In the genomic region with DNA sequence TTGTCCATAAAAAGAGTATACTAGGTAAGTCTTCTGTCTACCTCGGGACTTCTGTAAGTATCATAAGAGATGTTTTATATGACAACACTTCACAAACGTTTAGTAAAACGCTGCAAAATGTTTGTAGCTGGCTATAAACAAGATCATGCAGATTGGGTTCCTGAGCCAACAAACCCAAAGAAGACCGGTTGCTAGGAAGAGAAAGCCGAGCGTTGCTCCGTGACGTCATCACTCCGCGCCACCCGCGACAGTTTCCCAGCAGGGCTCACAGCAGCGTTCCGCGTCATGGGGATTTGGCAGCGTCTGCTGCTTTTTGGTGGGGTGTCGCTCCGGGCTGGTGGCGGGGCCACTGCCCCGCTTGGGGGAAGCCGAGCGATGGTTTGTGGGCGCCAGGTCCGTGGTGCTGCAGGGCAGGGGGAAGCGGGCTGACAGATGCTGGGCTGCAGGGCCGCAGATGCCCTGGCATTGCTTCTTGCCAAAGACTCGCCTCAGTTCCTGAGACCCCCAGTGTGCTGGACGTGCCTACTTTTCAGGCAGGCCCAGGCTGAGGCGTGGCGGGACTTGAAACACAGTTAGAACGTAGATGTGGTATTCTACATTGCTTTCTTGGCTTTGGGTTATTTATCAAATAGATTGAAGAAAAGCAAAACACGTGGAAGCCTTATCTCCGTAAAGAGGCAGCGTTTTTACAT, we compare ENCODE assay signal across 1 cellular context.
TF ChIP-seq lines count a peak whose summit lies in the region.

A gene with protein sequence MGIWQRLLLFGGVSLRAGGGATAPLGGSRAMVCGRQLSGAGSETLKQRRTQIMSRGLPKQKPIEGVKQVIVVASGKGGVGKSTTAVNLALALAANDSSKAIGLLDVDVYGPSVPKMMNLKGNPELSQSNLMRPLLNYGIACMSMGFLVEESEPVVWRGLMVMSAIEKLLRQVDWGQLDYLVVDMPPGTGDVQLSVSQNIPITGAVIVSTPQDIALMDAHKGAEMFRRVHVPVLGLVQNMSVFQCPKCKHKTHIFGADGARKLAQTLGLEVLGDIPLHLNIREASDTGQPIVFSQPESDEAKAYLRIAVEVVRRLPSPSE (plus strand): TSS at position 250 of the 692 bp plus-strand sequence. CDS start 36 bp downstream, at position 286.

TF ChIP-seq in HepG2, 621 proteins besides CTCF, POLR2A, EP300 and RAD21 (continued from another document and continues in another):
- TF ChIP-seq, protein P1, sequence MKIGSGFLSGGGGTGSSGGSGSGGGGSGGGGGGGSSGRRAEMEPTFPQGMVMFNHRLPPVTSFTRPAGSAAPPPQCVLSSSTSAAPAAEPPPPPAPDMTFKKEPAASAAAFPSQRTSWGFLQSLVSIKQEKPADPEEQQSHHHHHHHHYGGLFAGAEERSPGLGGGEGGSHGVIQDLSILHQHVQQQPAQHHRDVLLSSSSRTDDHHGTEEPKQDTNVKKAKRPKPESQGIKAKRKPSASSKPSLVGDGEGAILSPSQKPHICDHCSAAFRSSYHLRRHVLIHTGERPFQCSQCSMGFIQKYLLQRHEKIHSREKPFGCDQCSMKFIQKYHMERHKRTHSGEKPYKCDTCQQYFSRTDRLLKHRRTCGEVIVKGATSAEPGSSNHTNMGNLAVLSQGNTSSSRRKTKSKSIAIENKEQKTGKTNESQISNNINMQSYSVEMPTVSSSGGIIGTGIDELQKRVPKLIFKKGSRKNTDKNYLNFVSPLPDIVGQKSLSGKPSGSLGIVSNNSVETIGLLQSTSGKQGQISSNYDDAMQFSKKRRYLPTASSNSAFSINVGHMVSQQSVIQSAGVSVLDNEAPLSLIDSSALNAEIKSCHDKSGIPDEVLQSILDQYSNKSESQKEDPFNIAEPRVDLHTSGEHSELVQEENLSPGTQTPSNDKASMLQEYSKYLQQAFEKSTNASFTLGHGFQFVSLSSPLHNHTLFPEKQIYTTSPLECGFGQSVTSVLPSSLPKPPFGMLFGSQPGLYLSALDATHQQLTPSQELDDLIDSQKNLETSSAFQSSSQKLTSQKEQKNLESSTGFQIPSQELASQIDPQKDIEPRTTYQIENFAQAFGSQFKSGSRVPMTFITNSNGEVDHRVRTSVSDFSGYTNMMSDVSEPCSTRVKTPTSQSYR (CRISPR knock-in tag; IDR thresholded peaks at IDR 0.05; ENCODE audit: borderline replicate concordance), result 0 out of 2 replicates have a peak, but pooled peaks have one; percentile 73
- TF ChIP-seq KLF15 (CRISPR knock-in tag; IDR thresholded peaks at IDR 0.05; ENCODE audit: borderline replicate concordance), result no peak; the same call in 1 of the 2 replicates
- no peak for TF ChIP-seq FOXP1 (IDR thresholded peaks at IDR 0.05)
- no peak for TF ChIP-seq FOXP1 (CRISPR knock-in tag; IDR thresholded peaks at IDR 0.05)
- peak; percentile 90 for TF ChIP-seq ZNF776 (CRISPR knock-in tag; IDR thresholded peaks at IDR 0.05)
- TF ChIP-seq ZFP36L2 (CRISPR knock-in tag; IDR thresholded peaks at IDR 0.05), result 0 out of 2 replicates have a peak, but pooled peaks have one; percentile 87
- TF ChIP-seq ZNF570 (CRISPR knock-in tag; IDR thresholded peaks at IDR 0.05; ENCODE audit: borderline replicate concordance), result no peak
- peak; percentile 63 for TF ChIP-seq PHF5A (CRISPR knock-in tag; IDR thresholded peaks at IDR 0.05; ENCODE audit: low read depth, unreplicated experiment)
- TF ChIP-seq ZNF230 (CRISPR knock-in tag; IDR thresholded peaks at IDR 0.05), result peak; percentile 99; the same call in 1 of the 2 replicates
- 0 out of 2 replicates have a peak, but pooled peaks have one; percentile 21 for TF ChIP-seq SATB2 (CRISPR knock-in tag; IDR thresholded peaks at IDR 0.05)
- TF ChIP-seq ZNF224 (CRISPR knock-in tag; IDR thresholded peaks at IDR 0.05), result peak; percentile 99
- peak; percentile 89 for TF ChIP-seq ZNF781 (CRISPR knock-in tag; IDR thresholded peaks at IDR 0.05; ENCODE audit: borderline replicate concordance, not compliant biosample characterization)
- TF ChIP-seq DMAP1 (CRISPR knock-in tag; IDR thresholded peaks at IDR 0.05), result peak; percentile 98
- peak; percentile 98; the same call in 1 of the 2 replicates for TF ChIP-seq DNMT3B (CRISPR knock-in tag; conservative IDR thresholded peaks at IDR 0.05)
- TF ChIP-seq, protein P2, sequence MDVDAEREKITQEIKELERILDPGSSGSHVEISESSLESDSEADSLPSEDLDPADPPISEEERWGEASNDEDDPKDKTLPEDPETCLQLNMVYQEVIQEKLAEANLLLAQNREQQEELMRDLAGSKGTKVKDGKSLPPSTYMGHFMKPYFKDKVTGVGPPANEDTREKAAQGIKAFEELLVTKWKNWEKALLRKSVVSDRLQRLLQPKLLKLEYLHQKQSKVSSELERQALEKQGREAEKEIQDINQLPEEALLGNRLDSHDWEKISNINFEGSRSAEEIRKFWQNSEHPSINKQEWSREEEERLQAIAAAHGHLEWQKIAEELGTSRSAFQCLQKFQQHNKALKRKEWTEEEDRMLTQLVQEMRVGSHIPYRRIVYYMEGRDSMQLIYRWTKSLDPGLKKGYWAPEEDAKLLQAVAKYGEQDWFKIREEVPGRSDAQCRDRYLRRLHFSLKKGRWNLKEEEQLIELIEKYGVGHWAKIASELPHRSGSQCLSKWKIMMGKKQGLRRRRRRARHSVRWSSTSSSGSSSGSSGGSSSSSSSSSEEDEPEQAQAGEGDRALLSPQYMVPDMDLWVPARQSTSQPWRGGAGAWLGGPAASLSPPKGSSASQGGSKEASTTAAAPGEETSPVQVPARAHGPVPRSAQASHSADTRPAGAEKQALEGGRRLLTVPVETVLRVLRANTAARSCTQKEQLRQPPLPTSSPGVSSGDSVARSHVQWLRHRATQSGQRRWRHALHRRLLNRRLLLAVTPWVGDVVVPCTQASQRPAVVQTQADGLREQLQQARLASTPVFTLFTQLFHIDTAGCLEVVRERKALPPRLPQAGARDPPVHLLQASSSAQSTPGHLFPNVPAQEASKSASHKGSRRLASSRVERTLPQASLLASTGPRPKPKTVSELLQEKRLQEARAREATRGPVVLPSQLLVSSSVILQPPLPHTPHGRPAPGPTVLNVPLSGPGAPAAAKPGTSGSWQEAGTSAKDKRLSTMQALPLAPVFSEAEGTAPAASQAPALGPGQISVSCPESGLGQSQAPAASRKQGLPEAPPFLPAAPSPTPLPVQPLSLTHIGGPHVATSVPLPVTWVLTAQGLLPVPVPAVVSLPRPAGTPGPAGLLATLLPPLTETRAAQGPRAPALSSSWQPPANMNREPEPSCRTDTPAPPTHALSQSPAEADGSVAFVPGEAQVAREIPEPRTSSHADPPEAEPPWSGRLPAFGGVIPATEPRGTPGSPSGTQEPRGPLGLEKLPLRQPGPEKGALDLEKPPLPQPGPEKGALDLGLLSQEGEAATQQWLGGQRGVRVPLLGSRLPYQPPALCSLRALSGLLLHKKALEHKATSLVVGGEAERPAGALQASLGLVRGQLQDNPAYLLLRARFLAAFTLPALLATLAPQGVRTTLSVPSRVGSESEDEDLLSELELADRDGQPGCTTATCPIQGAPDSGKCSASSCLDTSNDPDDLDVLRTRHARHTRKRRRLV (CRISPR knock-in tag; IDR thresholded peaks at IDR 0.05), result peak; percentile 99
- TF ChIP-seq, protein P3, sequence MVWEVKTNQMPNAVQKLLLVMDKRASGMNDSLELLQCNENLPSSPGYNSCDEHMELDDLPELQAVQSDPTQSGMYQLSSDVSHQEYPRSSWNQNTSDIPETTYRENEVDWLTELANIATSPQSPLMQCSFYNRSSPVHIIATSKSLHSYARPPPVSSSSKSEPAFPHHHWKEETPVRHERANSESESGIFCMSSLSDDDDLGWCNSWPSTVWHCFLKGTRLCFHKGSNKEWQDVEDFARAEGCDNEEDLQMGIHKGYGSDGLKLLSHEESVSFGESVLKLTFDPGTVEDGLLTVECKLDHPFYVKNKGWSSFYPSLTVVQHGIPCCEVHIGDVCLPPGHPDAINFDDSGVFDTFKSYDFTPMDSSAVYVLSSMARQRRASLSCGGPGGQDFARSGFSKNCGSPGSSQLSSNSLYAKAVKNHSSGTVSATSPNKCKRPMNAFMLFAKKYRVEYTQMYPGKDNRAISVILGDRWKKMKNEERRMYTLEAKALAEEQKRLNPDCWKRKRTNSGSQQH (CRISPR knock-in tag; IDR thresholded peaks at IDR 0.05; ENCODE audit: low read depth), result peak; percentile 98
- TF ChIP-seq HIVEP1 (CRISPR knock-in tag; IDR thresholded peaks at IDR 0.05), result no peak
- TF ChIP-seq ZNF292 (CRISPR knock-in tag; IDR thresholded peaks at IDR 0.05; ENCODE audit: borderline replicate concordance, low read depth), result peak; percentile 100
- TF ChIP-seq PCBP2 (optimal IDR thresholded peaks at IDR 0.05; ENCODE audit: low read depth, low read length, poor library complexity, severe bottlenecking), result no peak
- TF ChIP-seq, protein P4, sequence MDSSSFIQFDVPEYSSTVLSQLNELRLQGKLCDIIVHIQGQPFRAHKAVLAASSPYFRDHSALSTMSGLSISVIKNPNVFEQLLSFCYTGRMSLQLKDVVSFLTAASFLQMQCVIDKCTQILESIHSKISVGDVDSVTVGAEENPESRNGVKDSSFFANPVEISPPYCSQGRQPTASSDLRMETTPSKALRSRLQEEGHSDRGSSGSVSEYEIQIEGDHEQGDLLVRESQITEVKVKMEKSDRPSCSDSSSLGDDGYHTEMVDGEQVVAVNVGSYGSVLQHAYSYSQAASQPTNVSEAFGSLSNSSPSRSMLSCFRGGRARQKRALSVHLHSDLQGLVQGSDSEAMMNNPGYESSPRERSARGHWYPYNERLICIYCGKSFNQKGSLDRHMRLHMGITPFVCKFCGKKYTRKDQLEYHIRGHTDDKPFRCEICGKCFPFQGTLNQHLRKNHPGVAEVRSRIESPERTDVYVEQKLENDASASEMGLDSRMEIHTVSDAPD (CRISPR knock-in tag; IDR thresholded peaks at IDR 0.05), result peak; percentile 97
- TF ChIP-seq CHD2 (IDR thresholded peaks at IDR 0.05; ENCODE audit: low read depth, low read length), result peak; percentile 62
- TF ChIP-seq NFRKB (IDR thresholded peaks at IDR 0.05), result no peak; the same call in 1 of the 2 replicates
- TF ChIP-seq SETDB1 (CRISPR knock-in tag; IDR thresholded peaks at IDR 0.05; ENCODE audit: borderline replicate concordance), result no peak
- TF ChIP-seq, protein P5, sequence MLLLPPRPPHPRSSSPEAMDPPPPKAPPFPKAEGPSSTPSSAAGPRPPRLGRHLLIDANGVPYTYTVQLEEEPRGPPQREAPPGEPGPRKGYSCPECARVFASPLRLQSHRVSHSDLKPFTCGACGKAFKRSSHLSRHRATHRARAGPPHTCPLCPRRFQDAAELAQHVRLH (CRISPR knock-in tag; IDR thresholded peaks at IDR 0.05; ENCODE audit: borderline replicate concordance, low read depth), result peak; percentile 96
- TF ChIP-seq, protein P6, sequence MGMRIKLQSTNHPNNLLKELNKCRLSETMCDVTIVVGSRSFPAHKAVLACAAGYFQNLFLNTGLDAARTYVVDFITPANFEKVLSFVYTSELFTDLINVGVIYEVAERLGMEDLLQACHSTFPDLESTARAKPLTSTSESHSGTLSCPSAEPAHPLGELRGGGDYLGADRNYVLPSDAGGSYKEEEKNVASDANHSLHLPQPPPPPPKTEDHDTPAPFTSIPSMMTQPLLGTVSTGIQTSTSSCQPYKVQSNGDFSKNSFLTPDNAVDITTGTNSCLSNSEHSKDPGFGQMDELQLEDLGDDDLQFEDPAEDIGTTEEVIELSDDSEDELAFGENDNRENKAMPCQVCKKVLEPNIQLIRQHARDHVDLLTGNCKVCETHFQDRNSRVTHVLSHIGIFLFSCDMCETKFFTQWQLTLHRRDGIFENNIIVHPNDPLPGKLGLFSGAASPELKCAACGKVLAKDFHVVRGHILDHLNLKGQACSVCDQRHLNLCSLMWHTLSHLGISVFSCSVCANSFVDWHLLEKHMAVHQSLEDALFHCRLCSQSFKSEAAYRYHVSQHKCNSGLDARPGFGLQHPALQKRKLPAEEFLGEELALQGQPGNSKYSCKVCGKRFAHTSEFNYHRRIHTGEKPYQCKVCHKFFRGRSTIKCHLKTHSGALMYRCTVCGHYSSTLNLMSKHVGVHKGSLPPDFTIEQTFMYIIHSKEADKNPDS (CRISPR knock-in tag; IDR thresholded peaks at IDR 0.05), result no peak
- TF ChIP-seq, protein P7, sequence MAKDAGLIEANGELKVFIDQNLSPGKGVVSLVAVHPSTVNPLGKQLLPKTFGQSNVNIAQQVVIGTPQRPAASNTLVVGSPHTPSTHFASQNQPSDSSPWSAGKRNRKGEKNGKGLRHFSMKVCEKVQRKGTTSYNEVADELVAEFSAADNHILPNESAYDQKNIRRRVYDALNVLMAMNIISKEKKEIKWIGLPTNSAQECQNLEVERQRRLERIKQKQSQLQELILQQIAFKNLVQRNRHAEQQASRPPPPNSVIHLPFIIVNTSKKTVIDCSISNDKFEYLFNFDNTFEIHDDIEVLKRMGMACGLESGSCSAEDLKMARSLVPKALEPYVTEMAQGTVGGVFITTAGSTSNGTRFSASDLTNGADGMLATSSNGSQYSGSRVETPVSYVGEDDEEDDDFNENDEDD (CRISPR knock-in tag; IDR thresholded peaks at IDR 0.05; ENCODE audit: borderline replicate concordance), result peak; percentile 80; the same call in 1 of the 2 replicates
- TF ChIP-seq, protein P8, sequence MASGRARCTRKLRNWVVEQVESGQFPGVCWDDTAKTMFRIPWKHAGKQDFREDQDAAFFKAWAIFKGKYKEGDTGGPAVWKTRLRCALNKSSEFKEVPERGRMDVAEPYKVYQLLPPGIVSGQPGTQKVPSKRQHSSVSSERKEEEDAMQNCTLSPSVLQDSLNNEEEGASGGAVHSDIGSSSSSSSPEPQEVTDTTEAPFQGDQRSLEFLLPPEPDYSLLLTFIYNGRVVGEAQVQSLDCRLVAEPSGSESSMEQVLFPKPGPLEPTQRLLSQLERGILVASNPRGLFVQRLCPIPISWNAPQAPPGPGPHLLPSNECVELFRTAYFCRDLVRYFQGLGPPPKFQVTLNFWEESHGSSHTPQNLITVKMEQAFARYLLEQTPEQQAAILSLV (CRISPR knock-in tag; IDR thresholded peaks at IDR 0.05; ENCODE audit: borderline replicate concordance), result peak; percentile 99
- TF ChIP-seq ZNF101 (CRISPR knock-in tag; IDR thresholded peaks at IDR 0.05; ENCODE audit: borderline replicate concordance, low read depth), result peak; percentile 63; the same call in 1 of the 2 replicates
- peak; percentile 80; the same call in 1 of the 2 replicates for TF ChIP-seq SMARCC2 (IDR thresholded peaks at IDR 0.05)
- TF ChIP-seq DNMT1 (CRISPR knock-in tag; IDR thresholded peaks at IDR 0.05), result peak; percentile 92; the same call in 1 of the 2 replicates
- no peak for TF ChIP-seq TRIM24 (CRISPR knock-in tag; IDR thresholded peaks at IDR 0.05)
- TF ChIP-seq MYNN (CRISPR knock-in tag; IDR thresholded peaks at IDR 0.05; ENCODE audit: low read depth), result peak; percentile 80; the same call in 1 of the 2 replicates
- TF ChIP-seq MTF1 (CRISPR knock-in tag; IDR thresholded peaks at IDR 0.05), result peak; percentile 73; the same call in 1 of the 2 replicates
- peak; percentile 92 for TF ChIP-seq RNF2 (conservative IDR thresholded peaks at IDR 0.05; ENCODE audit: low read depth)
- no peak; the same call in 1 of the 2 replicates for TF ChIP-seq ZNF777 (CRISPR knock-in tag; IDR thresholded peaks at IDR 0.05)
- TF ChIP-seq ZNF263 (CRISPR knock-in tag; IDR thresholded peaks at IDR 0.05), result peak; percentile 71; the same call in 1 of the 2 replicates
- peak; percentile 97 for TF ChIP-seq MEIS2 (CRISPR knock-in tag; IDR thresholded peaks at IDR 0.05)
